ENCODE assay signal across 10 cellular contexts in genomic region chr11:76803811-76804600, GRCh38. TPM values are rescaled to one million over a fixed set of nuclear protein-coding genes. Genes with fewer than 3 reads are reported as not detected.
A peak's percentile ranks its signal among the peaks of the same experiment; 100 is the strongest.
DNase-seq lines count a peak whose midpoint lies in the region; ATAC-seq lines count a peak whose summit lies in the region.
"Had no signal": no experiment of that assay in that cellular context is flagged by ENCODE, and none has a peak within 500 bp of the region (broad histone marks: within the 10 kb centered on the region; RNA-seq: fewer than 3 reads in every experiment).

No MANE protein-coding gene starts in this region.

- H3K4me3 Mint-ChIP-seq in stimulated activated effector memory CD8-positive, alpha-beta T cell treated with anti-CD3 and anti-CD28 coated beads, Interleukin-12 subunit alpha, Interleukin-12 subunit beta, amount 100 ng/mL, for 72 hours = no peak overlapping the region

- ATAC-seq in stimulated activated effector memory CD8-positive, alpha-beta T cell treated with anti-CD3 and anti-CD28 coated beads, Interleukin-12 subunit alpha, Interleukin-12 subunit beta, amount 100 ng/mL, for 72 hours = peak; percentile 82
- no peak for ATAC-seq in GM19023 (IDR thresholded peaks at IDR 0.05; ENCODE audit: unreplicated experiment)
- no peak for ATAC-seq in HG03571 (IDR thresholded peaks at IDR 0.05; ENCODE audit: unreplicated experiment)

- H3K4me1 Mint-ChIP-seq in stimulated activated effector memory CD8-positive, alpha-beta T cell treated with anti-CD3 and anti-CD28 coated beads, Interleukin-12 subunit alpha, Interleukin-12 subunit beta, amount 100 ng/mL, for 72 hours = peaks cover 60% of the 10 kb centered on the region

- DNase-seq in SW480 (ENCODE audit: low spot score) (peak; percentile 40), mesenteric fat pad (ENCODE audit: low spot score) (peak; percentile 69), DMS114 treated with DMSO at 0.1 percent for 48 hours (lab: John Stamatoyannopoulos, UW; ENCODE audit: unreplicated experiment) (no peak), GDM1 (lab: John Stamatoyannopoulos, UW) (no peak)
- DNase-seq in activated T-cell treated with anti-CD3 and anti-CD28 coated beads, Interleukin-2, amount 50 U/mL, for 48 hours = peak; percentile 83 to 85
- DNase-seq in stimulated activated effector memory CD8-positive, alpha-beta T cell treated with anti-CD3 and anti-CD28 coated beads, Interleukin-12 subunit alpha, Interleukin-12 subunit beta, amount 100 ng/mL, for 72 hours (ENCODE audit: low spot score in 2 of 2) = peak in 1 of 2 donors; percentile 50
- DNase-seq: hippocampal formation, substantia nigra had no signal

- no peak overlapping the region for H3K27ac Mint-ChIP-seq in stimulated activated effector memory CD8-positive, alpha-beta T cell treated with anti-CD3 and anti-CD28 coated beads, Interleukin-12 subunit alpha, Interleukin-12 subunit beta, amount 100 ng/mL, for 72 hours

- H3K36me3 Mint-ChIP-seq in stimulated activated effector memory CD8-positive, alpha-beta T cell treated with anti-CD3 and anti-CD28 coated beads, Interleukin-12 subunit alpha, Interleukin-12 subunit beta, amount 100 ng/mL, for 72 hours = peaks cover 8% of the 10 kb centered on the region

- no peaks in the 10 kb centered on the region for H3K9me3 Mint-ChIP-seq in stimulated activated effector memory CD8-positive, alpha-beta T cell treated with anti-CD3 and anti-CD28 coated beads, Interleukin-12 subunit alpha, Interleukin-12 subunit beta, amount 100 ng/mL, for 72 hours

RNA-seq across cellular contexts. Expression of gene TSKU, which starts 20.9 kb away (rescaled TPM):
- total RNA-seq in mesenteric fat pad = 185 TPM

RNA-seq across cellular contexts. Expression of gene ACER3, which starts 56.7 kb away (rescaled TPM):
- total RNA-seq in mesenteric fat pad = 46.5 TPM

Comparison
In these comparisons a context has a peak if more than half of its experiments do, and no peak if none do; other contexts are left out.
1. DNase-seq: peak in SW480 (single experiment), activated T-cell treated with anti-CD3 and anti-CD28 coated beads, Interleukin-2, amount 50 U/mL, for 48 hours (2 of 2) and mesenteric fat pad (single experiment); none in DMS114 treated with DMSO at 0.1 percent for 48 hours (single experiment) and GDM1 (single experiment).